ENCODE assay signal across 22 cellular contexts in the genomic region with DNA sequence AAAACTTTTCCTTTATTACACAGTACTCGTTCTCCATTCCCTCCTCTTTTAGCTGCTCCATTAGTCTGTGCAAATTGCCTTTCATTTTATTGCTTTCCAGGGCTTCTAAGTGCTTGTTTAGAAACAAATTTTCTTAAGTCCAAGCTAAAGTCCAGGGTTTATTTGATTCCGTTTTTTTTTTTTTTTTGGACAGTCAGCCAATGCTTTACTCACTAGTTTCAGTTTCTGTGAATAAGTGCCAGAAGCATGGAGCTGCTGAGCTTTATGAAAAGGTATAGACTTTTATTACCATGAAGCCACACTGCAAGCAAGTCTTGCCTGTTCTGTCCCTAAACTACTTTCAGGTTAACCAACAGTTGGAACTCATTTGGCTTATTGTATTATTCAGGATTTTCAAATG.
DNase-seq lines count a peak whose midpoint lies in the region; ATAC-seq, FAIRE-seq and TF ChIP-seq lines count a peak whose summit lies in the region.
"Had no signal": no experiment of that assay in that cellular context is flagged by ENCODE, and none has a peak within 500 bp of the region (broad histone marks: within the 10 kb centered on the region; RNA-seq: fewer than 3 reads in every experiment).

No MANE protein-coding gene starts in this region.

- H3K27me3 Mint-ChIP-seq in chondrocyte (ENCODE audit: low read depth) = no peaks in the 10 kb centered on the region
- H3K27me3 Mint-ChIP-seq: activated CD8-positive, alpha-beta memory T cell treated with anti-CD3 and anti-CD28 coated beads, Interleukin-2, amount 10 ng/mL, durations not matched to agents 7 days and 5 days; activated T-helper 17 cell treated with anti-CD3 and anti-CD28 coated beads, Interleukin-2, amount 50 U/mL, for 72 hours; stimulated activated naive CD8-positive, alpha-beta T cell treated with anti-CD3 and anti-CD28 coated beads, Interleukin-15, Interleukin-2, amounts not matched to agents 100 ng/mL and 50 ng/mL, for 24 hours had no signal

- H3K27ac ChIP-seq in A549 = no peak overlapping the region
- H3K27ac ChIP-seq in GM23248 = peak overlapping the region; percentile 29

- TF ChIP-seq CTCF in A549 (IDR thresholded peaks at IDR 0.05) (no peak), chondrocyte (IDR thresholded peaks at IDR 0.05) (no peak), D721Med (IDR thresholded peaks at IDR 0.05; ENCODE audit: insufficient read depth, missing control alignments) (no peak)

- H3K27ac Mint-ChIP-seq in chondrocyte (ENCODE audit: unreplicated experiment) = peak overlapping the region; percentile 45
- H3K27ac Mint-ChIP-seq: activated CD8-positive, alpha-beta memory T cell treated with anti-CD3 and anti-CD28 coated beads, Interleukin-2, amount 10 ng/mL, durations not matched to agents 7 days and 5 days; activated T-helper 17 cell treated with anti-CD3 and anti-CD28 coated beads, Interleukin-2, amount 50 U/mL, for 72 hours; stimulated activated naive CD8-positive, alpha-beta T cell treated with anti-CD3 and anti-CD28 coated beads, Interleukin-15, Interleukin-2, amounts not matched to agents 100 ng/mL and 50 ng/mL, for 24 hours had no signal

- H3K9ac ChIP-seq in GM23248 = peak overlapping the region; percentile 53

- H3K4me3 Mint-ChIP-seq in chondrocyte (ENCODE audit: unreplicated experiment) = no peak overlapping the region
- H3K4me3 Mint-ChIP-seq: activated CD8-positive, alpha-beta memory T cell treated with anti-CD3 and anti-CD28 coated beads, Interleukin-2, amount 10 ng/mL, durations not matched to agents 7 days and 5 days; activated T-helper 17 cell treated with anti-CD3 and anti-CD28 coated beads, Interleukin-2, amount 50 U/mL, for 72 hours; stimulated activated naive CD8-positive, alpha-beta T cell treated with anti-CD3 and anti-CD28 coated beads, Interleukin-15, Interleukin-2, amounts not matched to agents 100 ng/mL and 50 ng/mL, for 24 hours had no signal

- H3K4me2 ChIP-seq in A549 (peak overlapping the region; percentile 35; the same call in 2 of the 3 replicates), GM23248 (ENCODE audit: unreplicated experiment) (peak overlapping the region; percentile 87)

- POLR2A ChIA-PET in A549 (lab: Yijun Ruan, JAX) = no interaction called here

- H3F3A ChIP-seq in GM23248 (ENCODE audit: insufficient read depth) = no peaks in the 10 kb centered on the region

- H4K20me1 ChIP-seq in GM23248 (ENCODE audit: insufficient read depth) = no peaks in the 10 kb centered on the region

- no peaks in the 10 kb centered on the region for H3K9me2 ChIP-seq in GM23248 (ENCODE audit: insufficient read depth)

- FAIRE-seq in A549 (lab: Jason Lieb, UNC) (no peak), D721Med (lab: Jason Lieb, UNC) (no peak)

- H3K9me3 ChIP-seq in A549 (no peaks in the 10 kb centered on the region), GM23248 (ENCODE audit: low read depth) (no peaks in the 10 kb centered on the region)

- H3K36me3 ChIP-seq in GM23248 (ENCODE audit: low read depth) = no peaks in the 10 kb centered on the region

- no peak for TF ChIP-seq POLR2A in A549 (IDR thresholded peaks at IDR 0.05; ENCODE audit: low read length)

- DNase-seq in A549 (ENCODE audit: low read depth in 1 of 2, low spot score in 1 of 2) = no peak
- DNase-seq in GM23248 = peak; percentile 64
- DNase-seq in chondrocyte (ENCODE audit: low spot score) = no peak
- DNase-seq in left kidney (ENCODE audit: low read depth, low spot score) = peak; percentile 46
- DNase-seq in stimulated activated CD4-positive, alpha-beta T cell treated with anti-CD3 and anti-CD28 coated beads, Interleukin-4, amount 100 ng/mL, for 1 hour = no peak
- no peak for DNase-seq in activated CD4-positive, alpha-beta T cell treated with anti-CD3 and anti-CD28 coated beads for 48 hours
- DNase-seq in D721Med (ENCODE audit: insufficient read length, low spot score) = no peak
- DNase-seq: activated CD4-positive, alpha-beta T cell treated with anti-CD3 and anti-CD28 coated beads for 1 hour; activated CD8-positive, alpha-beta memory T cell treated with anti-CD3 and anti-CD28 coated beads, Interleukin-2, amount 10 ng/mL, durations not matched to agents 7 days and 5 days; caudate nucleus; effector CD8-positive, alpha-beta T cell; Karpas-422; NCI-H1417 treated with DMSO at 0.1 percent for 48 hours; NCI-H2171; NCI-H748 treated with DMSO at 0.1 percent for 48 hours; PC-3; retina; trophoblast cell had no signal

- no peak overlapping the region for H3K4me3 ChIP-seq in A549
- H3K4me3 ChIP-seq in GM23248 = peak overlapping the region; percentile 62

- H3K9me3 Mint-ChIP-seq in chondrocyte (ENCODE audit: low read depth) = peaks cover 23% of the 10 kb centered on the region
- H3K9me3 Mint-ChIP-seq: stimulated activated naive CD8-positive, alpha-beta T cell treated with anti-CD3 and anti-CD28 coated beads, Interleukin-15, Interleukin-2, amounts not matched to agents 100 ng/mL and 50 ng/mL, for 24 hours had no signal

- H3K79me2 ChIP-seq in GM23248 (ENCODE audit: insufficient read depth) = no peaks in the 10 kb centered on the region

- 4% methylated on average over 2 of the region's 2 CpGs for WGBS in A549 (ENCODE audit: missing lambda C conversion rate)
- WGBS in GM23248 (ENCODE audit: low coverage in 1 of 2, low lambda C conversion rate in 2 of 2, missing lambda C conversion rate in 2 of 2), 2 experiments = 4 to 5% methylated on average over 2 of the region's 2 CpGs

- no peaks in the 10 kb centered on the region for H3K4me1 ChIP-seq in A549
- no peaks in the 10 kb centered on the region for H3K4me1 ChIP-seq in GM23248 (ENCODE audit: insufficient read depth)

- CTCF ChIA-PET in A549 (lab: Yijun Ruan, JAX) = no interaction called here

- H3K4me1 Mint-ChIP-seq in chondrocyte (ENCODE audit: low read depth) = no peaks in the 10 kb centered on the region
- H3K4me1 Mint-ChIP-seq: activated CD8-positive, alpha-beta memory T cell treated with anti-CD3 and anti-CD28 coated beads, Interleukin-2, amount 10 ng/mL, durations not matched to agents 7 days and 5 days; activated T-helper 17 cell treated with anti-CD3 and anti-CD28 coated beads, Interleukin-2, amount 50 U/mL, for 72 hours had no signal

- no peak for TF ChIP-seq EP300 in A549 (IDR thresholded peaks at IDR 0.05)

- H3K36me3 Mint-ChIP-seq in chondrocyte (ENCODE audit: low read depth) = peaks cover 8% of the 10 kb centered on the region
- H3K36me3 Mint-ChIP-seq: activated CD8-positive, alpha-beta memory T cell treated with anti-CD3 and anti-CD28 coated beads, Interleukin-2, amount 10 ng/mL, durations not matched to agents 7 days and 5 days had no signal

- H3K27me3 ChIP-seq in GM23248 (replicated peaks; ENCODE audit: insufficient read depth) = no peaks in the 10 kb centered on the region

- in situ Hi-C loops in GM23248 (cut with MboI) = no loop called here

- ATAC-seq in A549 (no peak), HG03139 (IDR thresholded peaks at IDR 0.05; ENCODE audit: unreplicated experiment) (no peak)
- ATAC-seq: activated CD8-positive, alpha-beta memory T cell treated with anti-CD3 and anti-CD28 coated beads, Interleukin-2, amount 10 ng/mL, durations not matched to agents 7 days and 5 days; activated T-helper 17 cell treated with anti-CD3 and anti-CD28 coated beads, Interleukin-2, amount 50 U/mL, for 72 hours; HCT116; PC-3 had no signal

- H2AFZ ChIP-seq in GM23248 = peak overlapping the region; percentile 84

- no peak for TF ChIP-seq RAD21 in A549 (conservative IDR thresholded peaks at IDR 0.05 in 1 of 2, IDR thresholded peaks at IDR 0.05 in 1 of 2)

TF ChIP-seq in A549, 52 proteins besides CTCF, POLR2A, EP300 and RAD21 (continues in another document):
- TF ChIP-seq, protein P1, sequence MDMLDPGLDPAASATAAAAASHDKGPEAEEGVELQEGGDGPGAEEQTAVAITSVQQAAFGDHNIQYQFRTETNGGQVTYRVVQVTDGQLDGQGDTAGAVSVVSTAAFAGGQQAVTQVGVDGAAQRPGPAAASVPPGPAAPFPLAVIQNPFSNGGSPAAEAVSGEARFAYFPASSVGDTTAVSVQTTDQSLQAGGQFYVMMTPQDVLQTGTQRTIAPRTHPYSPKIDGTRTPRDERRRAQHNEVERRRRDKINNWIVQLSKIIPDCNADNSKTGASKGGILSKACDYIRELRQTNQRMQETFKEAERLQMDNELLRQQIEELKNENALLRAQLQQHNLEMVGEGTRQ (IDR thresholded peaks at IDR 0.05) = no peak
- TF ChIP-seq RCOR1 (IDR thresholded peaks at IDR 0.05; ENCODE audit: low read depth, low read length) (no peak), ESRRA (IDR thresholded peaks at IDR 0.05; ENCODE audit: borderline replicate concordance, low read length) (no peak), JUN (IDR thresholded peaks at IDR 0.05) (no peak), PHF8 (IDR thresholded peaks at IDR 0.05; ENCODE audit: borderline replicate concordance, low read depth) (no peak), EHF (CRISPR knock-in tag; IDR thresholded peaks at IDR 0.05) (no peak)
- TF ChIP-seq, protein P2, sequence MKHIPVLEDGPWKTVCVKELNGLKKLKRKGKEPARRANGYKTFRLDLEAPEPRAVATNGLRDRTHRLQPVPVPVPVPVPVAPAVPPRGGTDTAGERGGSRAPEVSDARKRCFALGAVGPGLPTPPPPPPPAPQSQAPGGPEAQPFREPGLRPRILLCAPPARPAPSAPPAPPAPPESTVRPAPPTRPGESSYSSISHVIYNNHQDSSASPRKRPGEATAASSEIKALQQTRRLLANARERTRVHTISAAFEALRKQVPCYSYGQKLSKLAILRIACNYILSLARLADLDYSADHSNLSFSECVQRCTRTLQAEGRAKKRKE (CRISPR knock-in tag; IDR thresholded peaks at IDR 0.05; ENCODE audit: low read depth) = no peak
- TF ChIP-seq, protein P3, sequence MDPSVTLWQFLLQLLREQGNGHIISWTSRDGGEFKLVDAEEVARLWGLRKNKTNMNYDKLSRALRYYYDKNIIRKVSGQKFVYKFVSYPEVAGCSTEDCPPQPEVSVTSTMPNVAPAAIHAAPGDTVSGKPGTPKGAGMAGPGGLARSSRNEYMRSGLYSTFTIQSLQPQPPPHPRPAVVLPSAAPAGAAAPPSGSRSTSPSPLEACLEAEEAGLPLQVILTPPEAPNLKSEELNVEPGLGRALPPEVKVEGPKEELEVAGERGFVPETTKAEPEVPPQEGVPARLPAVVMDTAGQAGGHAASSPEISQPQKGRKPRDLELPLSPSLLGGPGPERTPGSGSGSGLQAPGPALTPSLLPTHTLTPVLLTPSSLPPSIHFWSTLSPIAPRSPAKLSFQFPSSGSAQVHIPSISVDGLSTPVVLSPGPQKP (IDR thresholded peaks at IDR 0.05; ENCODE audit: low read depth, low read length) = no peak

Comparison
In these comparisons a context has a peak if more than half of its experiments do, and no peak if none do; other contexts are left out.
1. DNase-seq: peak in GM23248 (single experiment) and left kidney (single experiment); none in A549 (0 of 2), chondrocyte (single experiment), stimulated activated CD4-positive, alpha-beta T cell treated with anti-CD3 and anti-CD28 coated beads, Interleukin-4, amount 100 ng/mL, for 1 hour (single experiment), activated CD4-positive, alpha-beta T cell treated with anti-CD3 and anti-CD28 coated beads for 48 hours (single experiment) and D721Med (single experiment).